ENCODE assay signal across 15 cellular contexts in the genomic region with DNA sequence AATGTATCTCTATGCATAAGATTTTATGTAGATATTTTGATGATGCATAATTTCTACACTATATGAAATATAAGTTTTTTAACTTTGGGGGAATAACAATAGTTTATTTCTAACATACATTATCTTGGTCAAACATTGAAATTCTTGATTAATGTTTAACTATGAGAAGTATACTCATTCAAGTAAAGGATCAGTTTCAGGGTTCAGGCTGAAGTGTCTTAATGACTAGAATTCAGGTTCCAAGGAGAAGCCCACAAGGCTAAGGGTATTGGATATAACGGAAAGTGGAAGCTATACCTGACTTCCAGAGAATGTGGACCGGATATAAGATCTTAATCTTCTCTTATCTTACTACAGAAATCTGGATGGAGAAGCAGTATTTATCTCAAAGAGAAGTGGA. TPM values are rescaled to one million over a fixed set of nuclear protein-coding genes. Genes with fewer than 3 reads are reported as not detected.
A peak's percentile ranks its signal among the peaks of the same experiment; 100 is the strongest.
DNase-seq lines count a peak whose midpoint lies in the region; ATAC-seq and TF ChIP-seq lines count a peak whose summit lies in the region.
"Had no signal": no experiment of that assay in that cellular context is flagged by ENCODE, and none has a peak within 500 bp of the region (broad histone marks: within the 10 kb centered on the region; RNA-seq: fewer than 3 reads in every experiment).

A gene with protein sequence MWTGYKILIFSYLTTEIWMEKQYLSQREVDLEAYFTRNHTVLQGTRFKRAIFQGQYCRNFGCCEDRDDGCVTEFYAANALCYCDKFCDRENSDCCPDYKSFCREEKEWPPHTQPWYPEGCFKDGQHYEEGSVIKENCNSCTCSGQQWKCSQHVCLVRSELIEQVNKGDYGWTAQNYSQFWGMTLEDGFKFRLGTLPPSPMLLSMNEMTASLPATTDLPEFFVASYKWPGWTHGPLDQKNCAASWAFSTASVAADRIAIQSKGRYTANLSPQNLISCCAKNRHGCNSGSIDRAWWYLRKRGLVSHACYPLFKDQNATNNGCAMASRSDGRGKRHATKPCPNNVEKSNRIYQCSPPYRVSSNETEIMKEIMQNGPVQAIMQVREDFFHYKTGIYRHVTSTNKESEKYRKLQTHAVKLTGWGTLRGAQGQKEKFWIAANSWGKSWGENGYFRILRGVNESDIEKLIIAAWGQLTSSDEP (plus strand): TSS at position 202 of the 400 bp plus-strand sequence. CDS start 110 bp downstream, at position 312.

- DNase-seq in HT-29 (ENCODE audit: low spot score) (peak; percentile 38), NCI-H2196 (lab: John Stamatoyannopoulos, UW; ENCODE audit: unreplicated experiment) (no peak)
- no peak for DNase-seq in stimulated activated naive CD8-positive, alpha-beta T cell treated with anti-CD3 and anti-CD28 coated beads, Interleukin-15, Interleukin-2, amounts not matched to agents 100 U/mL and 50 U/mL, for 24 hours
- DNase-seq: activated CD4-positive, alpha-beta T cell treated with anti-CD3 and anti-CD28 coated beads for 36 hours; activated naive CD8-positive, alpha-beta T cell treated with anti-CD3 and anti-CD28 coated beads, Interleukin-2, amount 50 U/mL, for 24 hours; MM.1S; NCI-H2029; NCI-H82; upper lobe of right lung had no signal

- H3K4me1 Mint-ChIP-seq in nephron, result no peaks in the 10 kb centered on the region
- H3K4me1 Mint-ChIP-seq: activated CD4-positive, alpha-beta T cell treated with anti-CD3 and anti-CD28 coated beads for 36 hours; activated naive CD8-positive, alpha-beta T cell treated with anti-CD3 and anti-CD28 coated beads, Interleukin-2, amount 50 U/mL, for 24 hours had no signal

- H3K27me3 Mint-ChIP-seq in nephron (ENCODE audit: low read depth), result no peaks in the 10 kb centered on the region
- H3K27me3 Mint-ChIP-seq: activated CD4-positive, alpha-beta T cell treated with anti-CD3 and anti-CD28 coated beads for 36 hours; activated naive CD8-positive, alpha-beta T cell treated with anti-CD3 and anti-CD28 coated beads, Interleukin-2, amount 50 U/mL, for 24 hours had no signal

- no peak for TF ChIP-seq CTCF in nephron (IDR thresholded peaks at IDR 0.05; ENCODE audit: unreplicated experiment in 3 of 3)

- no peaks in the 10 kb centered on the region for H3K36me3 Mint-ChIP-seq in nephron (ENCODE audit: low read depth)

- peak within 1 kb of the TSS in 2 of 3 experiments; percentile 7 to 60 for H3K27ac Mint-ChIP-seq in nephron
- H3K27ac Mint-ChIP-seq: activated CD4-positive, alpha-beta T cell treated with anti-CD3 and anti-CD28 coated beads for 36 hours; activated naive CD8-positive, alpha-beta T cell treated with anti-CD3 and anti-CD28 coated beads, Interleukin-2, amount 50 U/mL, for 24 hours had no signal

- no peaks in the 10 kb centered on the region for H3K9me3 Mint-ChIP-seq in nephron

- peak; percentile 32 for ATAC-seq in GM18873 (IDR thresholded peaks at IDR 0.05; ENCODE audit: low FRiP score, unreplicated experiment)
- peak; percentile 34 for ATAC-seq in HG02588 (IDR thresholded peaks at IDR 0.05; ENCODE audit: unreplicated experiment)
- ATAC-seq in stimulated activated naive CD8-positive, alpha-beta T cell treated with anti-CD3 and anti-CD28 coated beads, Interleukin-15, Interleukin-2, amounts not matched to agents 100 U/mL and 50 U/mL, for 24 hours, result no peak
- no peak for ATAC-seq in GM21526 (IDR thresholded peaks at IDR 0.05; ENCODE audit: low FRiP score, unreplicated experiment)
- ATAC-seq: activated CD4-positive, alpha-beta T cell treated with anti-CD3 and anti-CD28 coated beads for 36 hours; activated naive CD8-positive, alpha-beta T cell treated with anti-CD3 and anti-CD28 coated beads, Interleukin-2, amount 50 U/mL, for 24 hours; upper lobe of right lung had no signal

- peak within 1 kb of the TSS in 2 of 3 experiments; percentile 75 to 76 for H3K4me3 Mint-ChIP-seq in nephron
- H3K4me3 Mint-ChIP-seq: activated CD4-positive, alpha-beta T cell treated with anti-CD3 and anti-CD28 coated beads for 36 hours; activated naive CD8-positive, alpha-beta T cell treated with anti-CD3 and anti-CD28 coated beads, Interleukin-2, amount 50 U/mL, for 24 hours had no signal

RNA-seq across cellular contexts. Expression of the gene that starts here (rescaled TPM):
- 0.15 and 1.8 TPM in 2 replicates for total RNA-seq in HT-29 (2014; rRNA removed; shearing (Covaris generic))
- total RNA-seq: activated CD4-positive, alpha-beta T cell treated with anti-CD3 and anti-CD28 coated beads for 36 hours; mononuclear cell; T-helper 2 cell treated with Interferon-gamma antibody and Interleukin-4, amounts not matched to agents 100 ng/mL and 5 ng/mL, for 36 hours; upper lobe of right lung had no signal

Comparison
In these comparisons a context has a peak if more than half of its experiments do, and no peak if none do; other contexts are left out.
1. ATAC-seq: peak in GM18873 (single experiment) and HG02588 (single experiment); none in stimulated activated naive CD8-positive, alpha-beta T cell treated with anti-CD3 and anti-CD28 coated beads, Interleukin-15, Interleukin-2, amounts not matched to agents 100 U/mL and 50 U/mL, for 24 hours (single experiment) and GM21526 (single experiment).